Comparison of ENCODE assay signal across 26 cellular contexts in the genomic region with DNA sequence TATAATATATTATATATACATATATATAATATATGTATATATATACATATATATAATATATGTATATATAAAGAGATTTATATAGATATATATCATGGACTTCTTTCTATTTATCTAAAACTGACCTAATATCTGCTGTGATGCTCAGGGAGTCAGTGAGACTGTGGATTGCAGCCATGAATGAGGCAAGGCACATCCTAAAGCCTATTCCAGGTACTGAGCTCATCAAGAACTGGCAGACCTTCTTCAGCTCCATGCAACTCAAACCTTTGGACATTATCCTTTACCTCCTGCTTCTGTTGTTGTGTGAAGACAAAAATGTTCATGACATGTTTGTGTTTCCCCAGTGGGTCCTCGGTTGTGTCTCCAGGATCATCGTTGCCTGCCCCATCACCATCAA.
"Had no signal": no experiment of that assay in that cellular context is flagged by ENCODE, and none has a peak within 500 bp of the region (broad histone marks: within the 10 kb centered on the region; RNA-seq: fewer than 3 reads in every experiment).

No MANE protein-coding gene starts in this region.

- ATAC-seq: stimulated activated effector memory CD8-positive, alpha-beta T cell treated with anti-CD3 and anti-CD28 coated beads, Interleukin-12 subunit alpha, Interleukin-12 subunit beta, amount 100 ng/mL, for 72 hours; stimulated activated memory B cell treated with anti-CD40 and anti-IgM and Interleukin-4, amounts not matched to agents 10 μg/mL and 1 μg/mL and 100 μg/mL, for 72 hours; stimulated activated naive B cell treated with anti-CD40 and anti-IgM and Interleukin-4, amounts not matched to agents 10 μg/mL and 1 μg/mL and 100 μg/mL, for 72 hours; stimulated activated naive CD8-positive, alpha-beta T cell treated with anti-CD3 and anti-CD28 coated beads, Interleukin-15, amount 100 ng/mL, for 72 hours; stimulated activated naive CD8-positive, alpha-beta T cell treated with anti-CD3 and anti-CD28 coated beads, Interleukin-15, Interleukin-2, amounts not matched to agents 100 U/mL and 50 U/mL, for 24 hours; upper lobe of right lung had no signal

- H3K9me3 ChIP-seq: stomach, suprapubic skin, testis, thoracic aorta, thyroid gland, tibial artery, tibial nerve, transverse colon, upper lobe of left lung, upper lobe of right lung, uterus, vagina had no signal

- H3K4me3 ChIP-seq: stomach, suprapubic skin, testis, thoracic aorta, thyroid gland, tibial artery, tibial nerve, transverse colon, upper lobe of left lung, upper lobe of right lung, uterus, vagina had no signal

- H3K36me3 ChIP-seq: stomach, suprapubic skin, thoracic aorta, thyroid gland, tibial artery, tibial nerve, transverse colon, upper lobe of left lung, upper lobe of right lung, uterus, vagina had no signal

- DNase-seq: stimulated activated CD4-positive, alpha-beta T cell treated with anti-CD3 and anti-CD28 coated beads, Interleukin-2, amount 100 ng/mL, for 48 hours; stimulated activated CD4-positive, alpha-beta T cell treated with anti-CD3 and anti-CD28 coated beads, Interleukin-4, amount 100 ng/mL, for 1 hour; stimulated activated CD4-positive, alpha-beta T cell treated with anti-CD3 and anti-CD28 coated beads, Interleukin-4, amount 100 ng/mL, for 24 hours; stimulated activated CD4-positive, alpha-beta T cell treated with anti-CD3 and anti-CD28 coated beads, Interleukin-4, amount 100 ng/mL, for 4 hours; stimulated activated CD8-positive, alpha-beta memory T cell treated with anti-CD3 and anti-CD28 coated beads, Interleukin-4, amount 100 ng/mL, for 48 hours; stimulated activated naive B cell treated with anti-CD40 and anti-IgM and Interleukin-4, amounts not matched to agents 10 μg/mL and 1 μg/mL and 100 μg/mL, for 72 hours; stimulated activated naive CD4-positive, alpha-beta T cell; stimulated activated naive CD4-positive, alpha-beta T cell treated with Interleukin-2 at 50 U/mL for 16 hours; stimulated activated naive CD8-positive, alpha-beta T cell treated with anti-CD3 and anti-CD28 coated beads, Interleukin-15, amount 100 ng/mL, for 72 hours; stimulated activated naive CD8-positive, alpha-beta T cell treated with anti-CD3 and anti-CD28 coated beads, Interleukin-15, Interleukin-2, amounts not matched to agents 100 U/mL and 50 U/mL, for 24 hours; stomach; substantia nigra; testis; thyroid gland; tibial artery; transverse colon; trophoblast cell; upper lobe of left lung; upper lobe of right lung; uterus had no signal

- H3K4me1 ChIP-seq: testis, thyroid gland, tibial nerve, upper lobe of left lung, upper lobe of right lung, uterus, vagina had no signal

- H3K27me3 ChIP-seq: stomach, suprapubic skin, testis, thyroid gland, tibial artery, tibial nerve, transverse colon, upper lobe of left lung, upper lobe of right lung, uterus, vagina had no signal

- H3K27ac ChIP-seq: stomach, suprapubic skin, testis, thoracic aorta, thyroid gland, tibial artery, tibial nerve, transverse colon, upper lobe of left lung, upper lobe of right lung, uterus, vagina had no signal
